In genomic region chr12:57124259-57124877, GRCh38 we compare ENCODE assay signal across 8 cellular contexts. TPM values are rescaled to one million over a fixed set of nuclear protein-coding genes. Genes with fewer than 3 reads are reported as not detected.
A peak's percentile ranks its signal among the peaks of the same experiment; 100 is the strongest.
DNase-seq lines count a peak whose midpoint lies in the region; ATAC-seq and TF ChIP-seq lines count a peak whose summit lies in the region.

No MANE protein-coding gene starts in this region.

- DNase-seq in EL = peak; percentile 77
- DNase-seq in Kasumi-1 (lab: John Stamatoyannopoulos, UW) = peak; percentile 86 to 92
- DNase-seq in Peyer's patch = peak in 2 of 3 donors; percentile 76 to 91
- DNase-seq in activated T-cell treated with anti-CD3 and anti-CD28 coated beads, Interleukin-2, amount 50 U/mL, for 48 hours = peak; percentile 80 to 82
- DNase-seq in fibroblast of mammary gland (ENCODE audit: low read depth) = peak; percentile 76
- DNase-seq in suprapubic skin (ENCODE audit: low spot score in 2 of 2) = peak in 1 of 2 donors; percentile 80

- H3K36me3 ChIP-seq in Peyer's patch (no peaks in the 10 kb centered on the region), neutrophil (no peaks in the 10 kb centered on the region), suprapubic skin (no peaks in the 10 kb centered on the region)

- H3K27me3 ChIP-seq in Peyer's patch (no peaks in the 10 kb centered on the region), neutrophil (peaks cover 73% of the 10 kb centered on the region), suprapubic skin (no peaks in the 10 kb centered on the region)

- no peak overlapping the region for H3K4me3 ChIP-seq in Peyer's patch
- no peak overlapping the region for H3K4me3 ChIP-seq in fibroblast of mammary gland (ENCODE audit: control insufficient read depth, low read depth, low read length)
- H3K4me3 ChIP-seq in neutrophil (ENCODE audit: low read depth in 1 of 2, low read length in 1 of 2) = no peak overlapping the region
- H3K4me3 ChIP-seq in suprapubic skin = no peak overlapping the region

- TF ChIP-seq CTCF in Peyer's patch (IDR thresholded peaks at IDR 0.05) = peak; percentile 82 to 98 (median 96)
- TF ChIP-seq CTCF in fibroblast of mammary gland (conservative IDR thresholded peaks at IDR 0.05; ENCODE audit: control insufficient read depth, insufficient read depth, low read depth, low read length) = peak; percentile 99
- TF ChIP-seq CTCF in neutrophil (IDR thresholded peaks at IDR 0.05) = peak; percentile 90
- peak; percentile 94 to 98 for TF ChIP-seq CTCF in suprapubic skin (IDR thresholded peaks at IDR 0.05)

- H3K4me1 ChIP-seq in Peyer's patch (peaks cover 0 to 12% (median 9%) of the 10 kb centered on the region in 4 donors), neutrophil (ENCODE audit: control insufficient read depth in 1 of 2, insufficient read depth in 1 of 2, low read depth in 1 of 2, low read length in 1 of 2) (peaks cover 2 to 13% of the 10 kb centered on the region in 2 experiments), suprapubic skin (peaks cover 24% of the 10 kb centered on the region)

- H3K27ac ChIP-seq in Peyer's patch (no peak overlapping the region), neutrophil (no peak overlapping the region), suprapubic skin (no peak overlapping the region)

- TF ChIP-seq EP300 in suprapubic skin (IDR thresholded peaks at IDR 0.05) = no peak

- no peak for ATAC-seq in GM18858 (IDR thresholded peaks at IDR 0.05; ENCODE audit: unreplicated experiment)

- no peaks in the 10 kb centered on the region for H3K9me3 ChIP-seq in Peyer's patch
- H3K9me3 ChIP-seq in neutrophil = no peaks in the 10 kb centered on the region
- H3K9me3 ChIP-seq in suprapubic skin = no peaks in the 10 kb centered on the region

- WGBS in suprapubic skin = 14% methylated on average over 10 of the region's 10 CpGs

- no peak for TF ChIP-seq POLR2A in Peyer's patch (IDR thresholded peaks at IDR 0.05)
- TF ChIP-seq POLR2A in suprapubic skin (IDR thresholded peaks at IDR 0.05) = no peak

RNA-seq across cellular contexts. Expression of gene LRP1, which starts 3.9 kb away (rescaled TPM):
- 100 to 1,000 TPM; 128 to 312 (median 207) TPM for total RNA-seq in Peyer's patch
- 100 to 1,000 TPM in 2 of 4 donors, 10 to 100 TPM in 2; 83.1 to 149 (median 106) TPM for total RNA-seq in suprapubic skin

RNA-seq across cellular contexts. Expression of gene STAT6, which starts 13.2 kb away (rescaled TPM):
- total RNA-seq in Peyer's patch (100 to 1,000 TPM; 278 to 416 (median 382) TPM), suprapubic skin (100 to 1,000 TPM; 140 to 348 (median 183) TPM)

RNA-seq across cellular contexts. Expression of gene LRP1-AS, which starts 23.1 kb away (rescaled TPM):
- total RNA-seq in Peyer's patch (not detected), suprapubic skin (not detected)

RNA-seq across cellular contexts. Expression of gene NAB2, which starts 35.5 kb away (rescaled TPM):
- 10 to 100 TPM in 2 of 4 donors, 1 to 10 TPM in 2; 7.4 to 17.0 (median 10.3) TPM for total RNA-seq in Peyer's patch
- total RNA-seq in suprapubic skin = 10 to 100 TPM; 28.2 to 52.5 (median 36.9) TPM

RNA-seq across cellular contexts. Expression of gene NEMP1, which starts 45.8 kb away (rescaled TPM):
- total RNA-seq in Peyer's patch = 10 to 100 TPM in 1 of 4 donors, 1 to 10 TPM in 3; 4.6 to 11.6 (median 5.7) TPM
- 10 to 100 TPM in 2 of 4 donors, 1 to 10 TPM in 2; 6.5 to 31.2 (median 9.5) TPM for total RNA-seq in suprapubic skin
